ENCODE assay signal across 8 cellular contexts in the genomic region with DNA sequence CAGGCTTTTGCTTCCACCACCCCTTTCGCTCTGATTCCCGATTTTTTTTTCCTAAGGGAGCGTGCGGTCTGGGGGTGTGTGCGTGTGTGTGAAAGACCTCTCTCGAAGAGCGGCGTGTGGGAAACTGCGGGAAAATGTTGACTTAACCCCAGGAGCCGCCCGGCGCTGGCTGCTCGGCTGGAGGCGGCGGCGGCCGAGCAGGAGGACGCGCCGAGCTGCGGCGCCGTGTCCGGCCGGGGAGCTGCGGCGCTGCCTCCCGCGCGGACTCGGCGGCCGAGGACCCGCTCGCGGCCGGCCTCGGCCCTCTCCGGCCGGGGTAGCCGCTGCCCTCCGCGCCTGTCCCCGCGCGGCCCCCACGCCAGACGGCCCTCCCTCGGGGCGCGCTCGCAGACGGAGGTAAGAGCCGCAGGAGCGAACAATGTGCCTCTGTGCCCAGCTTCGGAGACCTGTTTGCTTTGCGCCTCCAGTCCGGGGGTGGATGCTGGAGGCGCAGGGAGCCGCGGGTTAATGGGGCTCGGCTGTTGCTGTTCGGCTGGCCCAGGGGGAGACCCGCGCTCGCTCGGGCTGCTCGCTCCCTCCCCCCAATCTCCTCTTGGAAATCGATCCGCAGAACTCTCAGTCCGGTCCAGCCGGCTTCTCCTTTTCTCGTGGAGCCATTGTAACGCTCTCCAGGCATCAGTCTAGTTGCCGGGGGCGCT. TPM values are rescaled to one million over a fixed set of nuclear protein-coding genes. Genes with fewer than 3 reads are reported as not detected.
DNase-seq lines count a peak whose midpoint lies in the region; ATAC-seq, FAIRE-seq and TF ChIP-seq lines count a peak whose summit lies in the region.

No MANE protein-coding gene starts in this region.

- H3K27ac ChIP-seq in SK-N-MC (no peak overlapping the region), foreskin keratinocyte (no peak overlapping the region), pancreas (peak overlapping the region; percentile 76 to 99 (median 88))

- peak overlapping the region; percentile 81 for H3K4me3 ChIP-seq in SK-N-MC
- peak overlapping the region; percentile 60 to 72 (median 69) for H3K4me3 ChIP-seq in pancreas

- H3K27me3 ChIP-seq in foreskin keratinocyte (peaks cover 15% of the 10 kb centered on the region), pancreas (peaks cover 0 to 7% (median 3%) of the 10 kb centered on the region in 4 donors)

- H3K4me3 Mint-ChIP-seq in activated naive CD4-positive, alpha-beta T cell treated with anti-CD3 and anti-CD28 coated beads for 36 hours = peak overlapping the region; percentile 15

- CTCF ChIA-PET in activated naive CD4-positive, alpha-beta T cell treated with anti-CD3 and anti-CD28 coated beads for 36 hours (lab: Charles Lee) = no interaction called here

- no peak for FAIRE-seq in pancreas (lab: Jason Lieb, UNC)

- intact Hi-C loops in activated naive CD4-positive, alpha-beta T cell treated with anti-CD3 and anti-CD28 coated beads for 36 hours (cut with micrococcal nuclease) = no loop called here
- intact Hi-C loops in pancreas (cut with DNase I) = no loop called here

- peaks cover 49% of the 10 kb centered on the region for H3K27me3 Mint-ChIP-seq in activated naive CD4-positive, alpha-beta T cell treated with anti-CD3 and anti-CD28 coated beads for 36 hours (ENCODE audit: low read depth)

- no peaks in the 10 kb centered on the region for H3K9me3 Mint-ChIP-seq in activated naive CD4-positive, alpha-beta T cell treated with anti-CD3 and anti-CD28 coated beads for 36 hours

- 1% methylated on average over 76 of the region's 76 CpGs for WGBS in pancreas, 2 donors

- H3K36me3 ChIP-seq in SK-N-MC (ENCODE audit: insufficient read depth, low read length) (no peaks in the 10 kb centered on the region), pancreas (no peaks in the 10 kb centered on the region)

- TF ChIP-seq CTCF in foreskin keratinocyte (conservative IDR thresholded peaks at IDR 0.05) (no peak), pancreas (IDR thresholded peaks at IDR 0.05) (no peak)

- H3K27ac Mint-ChIP-seq in activated naive CD4-positive, alpha-beta T cell treated with anti-CD3 and anti-CD28 coated beads for 36 hours = no peak overlapping the region

- H3K4me1 Mint-ChIP-seq in activated naive CD4-positive, alpha-beta T cell treated with anti-CD3 and anti-CD28 coated beads for 36 hours (ENCODE audit: low read depth) = peaks cover 6% of the 10 kb centered on the region

- peaks cover 6% of the 10 kb centered on the region for H3K4me1 ChIP-seq in foreskin keratinocyte
- peaks cover 0 to 20% (median 0%) of the 10 kb centered on the region in 3 donors for H3K4me1 ChIP-seq in pancreas

- no peaks in the 10 kb centered on the region for H3K36me3 Mint-ChIP-seq in activated naive CD4-positive, alpha-beta T cell treated with anti-CD3 and anti-CD28 coated beads for 36 hours (ENCODE audit: low read depth)

- H3K9me3 ChIP-seq in SK-N-MC (ENCODE audit: low read depth, low read length) (no peaks in the 10 kb centered on the region), pancreas (no peaks in the 10 kb centered on the region)

- H3K9ac ChIP-seq in SK-N-MC (ENCODE audit: insufficient read length) = no peak overlapping the region

- no peak for DNase-seq in activated naive CD4-positive, alpha-beta T cell treated with anti-CD3 and anti-CD28 coated beads for 36 hours
- no peak for DNase-seq in activated naive CD4-positive, alpha-beta T cell (lab: John Stamatoyannopoulos, UW)
- DNase-seq in SK-N-MC (ENCODE audit: low read depth, low spot score) (no peak), foreskin keratinocyte (peak; percentile 36 to 57), pancreas (peak; percentile 14 to 72 (median 36))

- peak; percentile 51 for ATAC-seq in foreskin keratinocyte
- peak; percentile 33 to 57 (median 56) for ATAC-seq in pancreas
- ATAC-seq in HG02885 (IDR thresholded peaks at IDR 0.05; ENCODE audit: poor library complexity, unreplicated experiment) = no peak
- no peak for ATAC-seq in HG03469 (IDR thresholded peaks at IDR 0.05; ENCODE audit: unreplicated experiment)
- ATAC-seq in GM19324 (IDR thresholded peaks at IDR 0.05; ENCODE audit: low FRiP score, unreplicated experiment) = no peak

RNA-seq across cellular contexts. Expression of a gene that starts 1.2 kb away (rescaled TPM):
- total RNA-seq in activated naive CD4-positive, alpha-beta T cell treated with anti-CD3 and anti-CD28 coated beads for 36 hours = not detected
- 9.8 and 15.0 TPM in 2 replicates for total RNA-seq in foreskin keratinocyte
- 2.4 and 4.8 TPM in 2 replicates for polyA plus RNA-seq in foreskin keratinocyte
- total RNA-seq in pancreas = 10 to 100 TPM in 3 of 6 donors, 1 to 10 TPM in 3; 5.6 to 21.3 (median 12.4) TPM
- 10 to 100 TPM in 1 of 2 donors, 1 to 10 TPM in 1; 6.8 to 21.6 TPM for polyA plus RNA-seq in pancreas

Comparison
In these comparisons a context has a peak if more than half of its experiments do, and no peak if none do; other contexts are left out.
1. DNase-seq: peak in foreskin keratinocyte (2 of 2) and pancreas (6 of 6); none in activated naive CD4-positive, alpha-beta T cell treated with anti-CD3 and anti-CD28 coated beads for 36 hours (single experiment), activated naive CD4-positive, alpha-beta T cell (0 of 4) and SK-N-MC (single experiment).
2. H3K27ac ChIP-seq: peak in pancreas (4 of 4); none in SK-N-MC (single experiment) and foreskin keratinocyte (single experiment).
3. ATAC-seq: peak in foreskin keratinocyte (single experiment) and pancreas (4 of 4); none in HG02885 (single experiment), HG03469 (single experiment) and GM19324 (single experiment).
4. RNA of a gene that starts 1.2 kb away (total RNA-seq): 5.6 to 21.3 TPM in pancreas and 9.8 to 15.0 TPM in foreskin keratinocyte; not detected in activated naive CD4-positive, alpha-beta T cell treated with anti-CD3 and anti-CD28 coated beads for 36 hours; every median in the first group is over 4 times any median in the second.